Comparison of ENCODE assay signal across 26 cellular contexts in the genomic region with DNA sequence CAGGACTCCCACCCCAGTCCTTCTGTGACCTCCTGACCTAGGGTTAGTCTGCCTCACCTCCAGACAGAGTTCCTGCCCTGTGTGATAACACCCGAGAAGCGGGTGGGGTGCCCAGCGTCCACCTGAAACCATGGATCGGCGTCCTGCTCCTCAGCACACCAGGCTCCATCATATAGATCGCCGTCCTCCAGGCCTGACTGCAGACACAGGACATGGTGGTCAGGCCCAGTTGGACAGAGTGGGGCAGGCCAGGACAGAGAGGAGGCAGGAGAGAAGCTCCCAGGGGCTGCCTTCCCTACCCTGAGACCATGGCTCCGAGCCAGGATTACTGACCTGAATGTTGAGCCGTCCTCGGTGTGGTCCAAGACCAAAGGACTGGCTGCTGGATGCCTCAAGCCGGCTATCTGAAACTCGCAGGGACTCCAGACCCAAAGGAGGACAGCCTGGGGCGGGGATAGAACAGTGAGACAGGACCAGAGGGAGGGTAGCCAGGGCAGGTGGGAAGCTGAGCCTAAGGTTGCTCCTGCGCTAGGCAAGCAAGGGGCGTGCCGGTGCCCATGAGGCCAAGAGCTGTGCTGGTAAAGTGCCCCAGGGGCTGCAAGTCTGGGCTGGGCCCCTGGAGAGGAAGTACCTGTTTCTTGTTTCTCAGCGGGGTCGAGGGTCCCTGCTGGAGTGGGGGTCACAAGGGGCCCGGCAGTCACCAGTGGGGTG. TPM values are rescaled to one million over a fixed set of nuclear protein-coding genes. Genes with fewer than 3 reads are reported as not detected.
"Had no signal": no experiment of that assay in that cellular context is flagged by ENCODE, and none has a peak within 500 bp of the region (broad histone marks: within the 10 kb centered on the region; RNA-seq: fewer than 3 reads in every experiment).

No MANE protein-coding gene starts in this region.

- H3K9me3 ChIP-seq: colonic mucosa, right atrium auricular region, thyroid gland, vagina had no signal

- DNase-seq: activated CD4-positive, alpha-beta T cell treated with anti-CD3 and anti-CD28 coated beads for 1 hour; activated CD8-positive, alpha-beta memory T cell treated with anti-CD3 and anti-CD28 coated beads for 24 hours; activated CD8-positive, alpha-beta memory T cell treated with anti-CD3 and anti-CD28 coated beads, Interleukin-2, amount 50 U/mL, for 48 hours; activated effector memory CD4-positive, alpha-beta T cell treated with anti-CD3 and anti-CD28 coated beads, Interleukin-2, amount 50 U/mL, for 16 hours; activated naive CD4-positive, alpha-beta T cell treated with anti-CD3 and anti-CD28 coated beads, Interleukin-2, amount 50 U/mL, for 16 hours; activated T-cell treated with anti-CD3 and anti-CD28 coated beads, Interleukin-2, amount 50 U/mL, for 48 hours; aorta; brain microvascular endothelial cell; central memory CD4-positive, alpha-beta T cell; colonic mucosa; erythroblast; foreskin melanocyte; glutamatergic neuron; hippocampal formation; left colon; stimulated activated CD4-positive, alpha-beta T cell treated with anti-CD3 and anti-CD28 coated beads, Interleukin-2, amount 100 ng/mL, for 24 hours; stimulated activated naive CD4-positive, alpha-beta T cell treated with Interleukin-2 at 50 U/mL for 16 hours; thyroid gland; WERI-Rb-1 had no signal

- ATAC-seq: left colon had no signal

- H3K36me3 ChIP-seq: brain microvascular endothelial cell, colonic mucosa, right atrium auricular region, thyroid gland, vagina had no signal

- H3K27me3 ChIP-seq: thyroid gland, vagina had no signal

- H3K4me3 ChIP-seq: colonic mucosa, lung, right atrium auricular region, thyroid gland had no signal

- H3K27ac ChIP-seq: brain microvascular endothelial cell, colonic mucosa, right atrium auricular region, thyroid gland, WERI-Rb-1 had no signal

RNA-seq across cellular contexts. Expression of a gene that starts 16.5 kb away (rescaled TPM):
- total RNA-seq: aorta; colonic mucosa; left colon; lung; mesothelial cell of epicardium; right atrium auricular region; skeletal muscle tissue; T-helper 2 cell treated with Interferon-gamma antibody and Interleukin-4, amounts not matched to agents 100 ng/mL and 5 ng/mL, for 36 hours; thyroid gland; vagina had no signal

RNA-seq across cellular contexts. Expression of a gene that starts 17.9 kb away (rescaled TPM):
- total RNA-seq: aorta; colonic mucosa; left colon; lung; mesothelial cell of epicardium; right atrium auricular region; skeletal muscle tissue; subcutaneous adipose tissue; T-helper 2 cell treated with Interferon-gamma antibody and Interleukin-4, amounts not matched to agents 100 ng/mL and 5 ng/mL, for 36 hours; thyroid gland; vagina had no signal
